23 cellular contexts compared by ENCODE assay signal in the genomic region with DNA sequence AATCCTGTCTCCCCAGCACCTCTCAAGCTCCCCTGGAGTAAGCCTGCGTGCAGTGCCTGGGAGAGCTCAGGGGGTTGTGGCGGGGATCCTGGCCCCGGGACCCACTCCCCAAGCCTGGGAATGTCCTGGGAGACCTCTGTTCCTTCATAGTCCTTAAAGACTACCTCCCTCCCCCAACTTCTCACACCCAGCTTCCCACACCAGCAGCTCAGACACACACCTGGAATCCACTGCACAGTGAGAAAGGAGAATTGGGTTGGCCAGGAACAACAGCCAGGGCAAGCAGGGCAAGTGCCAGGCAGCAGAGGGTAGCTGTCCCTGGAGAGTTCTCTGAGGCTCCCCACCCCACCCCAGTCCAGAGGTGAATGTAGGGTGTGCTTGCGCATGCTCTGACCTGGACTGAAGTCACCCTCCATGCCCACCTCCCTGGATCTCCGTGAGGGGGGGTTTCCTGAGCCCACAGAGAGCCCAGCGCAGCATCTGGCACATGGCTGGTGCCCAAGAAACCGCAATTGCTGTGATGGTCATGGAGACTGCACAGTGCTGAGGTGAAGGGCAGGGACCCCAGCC. TPM values are rescaled to one million over a fixed set of nuclear protein-coding genes. Genes with fewer than 3 reads are reported as not detected.
DNase-seq lines count a peak whose midpoint lies in the region; ATAC-seq and TF ChIP-seq lines count a peak whose summit lies in the region.
"Had no signal": no experiment of that assay in that cellular context is flagged by ENCODE, and none has a peak within 500 bp of the region (broad histone marks: within the 10 kb centered on the region; RNA-seq: fewer than 3 reads in every experiment).

No MANE protein-coding gene starts in this region.

- H3K9me3 ChIP-seq in BLaER1 treated with 17β-estradiol and CSF1 and Interleukin-3, amounts not matched to agents 10 nM and 100 nM (replicated peaks in 1 of 11) = no peaks in the 10 kb centered on the region
- H3K9me3 ChIP-seq in mucosa of descending colon (no peaks in the 10 kb centered on the region), esophagus squamous epithelium (no peaks in the 10 kb centered on the region)
- H3K9me3 ChIP-seq: gastrocnemius medialis, ovary, right atrium auricular region, thoracic aorta had no signal

- H3K4me2 ChIP-seq in BLaER1 treated with 17β-estradiol and CSF1 and Interleukin-3, amounts not matched to agents 10 nM and 100 nM = peak overlapping the region; percentile 91 to 98 (median 95)

- intact Hi-C loops in activated CD4-positive, alpha-beta T cell treated with anti-CD3 and anti-CD28 coated beads, Interleukin-2, amount 10 ng/mL, durations not matched to agents 24 days and 14 days (cut with micrococcal nuclease) = loop anchor here (10.0 kb wide), 1 partner anchor 112 kb away; a partner anchor contains a TSS
- intact Hi-C loops in activated T-helper 1 cell treated with anti-CD3 and anti-CD28 coated beads, Interleukin-12 subunit alpha, Interleukin-12 subunit beta, Interleukin-2, Interleukin-4 antibody, amounts not matched to agents 30 ng/mL and 10 ng/mL and 1 ng/mL, durations not matched to agents 14 hours and 24 hours and 36 hours (cut with micrococcal nuclease) = loop anchor here (10.0 kb wide), 1 partner anchor 1372 kb away; a partner anchor contains a TSS
- intact Hi-C loops in mucosa of descending colon (cut with DNase I, micrococcal nuclease) = no loop called here
- intact Hi-C loops in esophagus squamous epithelium (cut with DNase I) = no loop called here

- TF ChIP-seq POLR2A in esophagus squamous epithelium (IDR thresholded peaks at IDR 0.05) = no peak

- DNase-seq in activated CD4-positive, alpha-beta T cell treated with anti-CD3 and anti-CD28 coated beads, Interleukin-2, amount 10 ng/mL, durations not matched to agents 24 days and 14 days = no peak
- DNase-seq in activated CD4-positive, alpha-beta T cell treated with anti-CD3 and anti-CD28 coated beads, Interleukin-2, amount 50 U/mL, for 4 hours = no peak
- DNase-seq in activated T-helper 1 cell treated with anti-CD3 and anti-CD28 coated beads, Interleukin-12 subunit alpha, Interleukin-12 subunit beta, Interleukin-2, Interleukin-4 antibody, amounts not matched to agents 30 ng/mL and 10 ng/mL and 1 ng/mL, durations not matched to agents 14 hours and 24 hours and 36 hours (ENCODE audit: low spot score) = no peak
- peak in 2 of 3 donors; percentile 9 to 19 for DNase-seq in mucosa of descending colon
- no peak for DNase-seq in esophagus squamous epithelium (lab: John Stamatoyannopoulos, UW)
- no peak for DNase-seq in DMS53 (lab: John Stamatoyannopoulos, UW)
- DNase-seq in dedifferentiated amniotic fluid mesenchymal stem cell (ENCODE audit: extremely low spot score) = no peak
- DNase-seq: activated CD4-positive, alpha-beta T cell treated with anti-CD3 and anti-CD28 coated beads for 48 hours; C1 segment of cervical spinal cord; caudate nucleus; DMS153; GOT3; NCI-H2171 treated with DMSO at 0.1 percent for 48 hours; NCI-H526 treated with DMSO at 0.1 percent for 48 hours; RPMI8226; stimulated activated CD4-positive, alpha-beta T cell treated with anti-CD3 and anti-CD28 coated beads, Interleukin-15, amount 100 ng/mL, for 24 hours had no signal

- 94 to 96% methylated on average over 3 to 4 of the region's 7 CpGs for WGBS in esophagus squamous epithelium, 2 donors

- peak overlapping the region in 10 of 11 experiments; percentile 9 to 96 (median 91); a peak in 19 of 22 replicates for H3K27ac ChIP-seq in BLaER1 treated with 17β-estradiol and CSF1 and Interleukin-3, amounts not matched to agents 10 nM and 100 nM
- no peak overlapping the region for H3K27ac ChIP-seq in esophagus squamous epithelium
- H3K27ac ChIP-seq: gastrocnemius medialis, ovary, right atrium auricular region, thoracic aorta had no signal

- peaks cover 56% of the 10 kb centered on the region for H3K36me3 Mint-ChIP-seq in activated CD4-positive, alpha-beta T cell treated with anti-CD3 and anti-CD28 coated beads, Interleukin-2, amount 10 ng/mL, durations not matched to agents 24 days and 14 days (ENCODE audit: low read depth)
- peaks cover 49% of the 10 kb centered on the region for H3K36me3 Mint-ChIP-seq in activated T-helper 1 cell treated with anti-CD3 and anti-CD28 coated beads, Interleukin-12 subunit alpha, Interleukin-12 subunit beta, Interleukin-2, Interleukin-4 antibody, amounts not matched to agents 30 ng/mL and 10 ng/mL and 1 ng/mL, durations not matched to agents 14 hours and 24 hours and 36 hours (ENCODE audit: low read depth)

- H3K27me3 Mint-ChIP-seq in activated CD4-positive, alpha-beta T cell treated with anti-CD3 and anti-CD28 coated beads, Interleukin-2, amount 10 ng/mL, durations not matched to agents 24 days and 14 days = peaks cover 2% of the 10 kb centered on the region
- H3K27me3 Mint-ChIP-seq in activated T-helper 1 cell treated with anti-CD3 and anti-CD28 coated beads, Interleukin-12 subunit alpha, Interleukin-12 subunit beta, Interleukin-2, Interleukin-4 antibody, amounts not matched to agents 30 ng/mL and 10 ng/mL and 1 ng/mL, durations not matched to agents 14 hours and 24 hours and 36 hours (ENCODE audit: insufficient read depth) = no peaks in the 10 kb centered on the region

- peaks cover 0 to 62% (median 48%) of the 10 kb centered on the region in 11 experiments; a peak in 17 of 22 replicates for H3K36me3 ChIP-seq in BLaER1 treated with 17β-estradiol and CSF1 and Interleukin-3, amounts not matched to agents 10 nM and 100 nM
- H3K36me3 ChIP-seq in mucosa of descending colon (ENCODE audit: low read depth) = no peaks in the 10 kb centered on the region
- H3K36me3 ChIP-seq in esophagus squamous epithelium = no peaks in the 10 kb centered on the region
- H3K36me3 ChIP-seq: gastrocnemius medialis, ovary, right atrium auricular region, thoracic aorta had no signal

- H3K4me3 Mint-ChIP-seq in activated CD4-positive, alpha-beta T cell treated with anti-CD3 and anti-CD28 coated beads, Interleukin-2, amount 10 ng/mL, durations not matched to agents 24 days and 14 days = no peak overlapping the region
- no peak overlapping the region for H3K4me3 Mint-ChIP-seq in activated T-helper 1 cell treated with anti-CD3 and anti-CD28 coated beads, Interleukin-12 subunit alpha, Interleukin-12 subunit beta, Interleukin-2, Interleukin-4 antibody, amounts not matched to agents 30 ng/mL and 10 ng/mL and 1 ng/mL, durations not matched to agents 14 hours and 24 hours and 36 hours

- H3K27ac Mint-ChIP-seq in activated CD4-positive, alpha-beta T cell treated with anti-CD3 and anti-CD28 coated beads, Interleukin-2, amount 10 ng/mL, durations not matched to agents 24 days and 14 days = peak overlapping the region; percentile 98
- H3K27ac Mint-ChIP-seq in activated T-helper 1 cell treated with anti-CD3 and anti-CD28 coated beads, Interleukin-12 subunit alpha, Interleukin-12 subunit beta, Interleukin-2, Interleukin-4 antibody, amounts not matched to agents 30 ng/mL and 10 ng/mL and 1 ng/mL, durations not matched to agents 14 hours and 24 hours and 36 hours = peak overlapping the region; percentile 85

- H4K20me1 ChIP-seq in BLaER1 treated with 17β-estradiol and CSF1 and Interleukin-3, amounts not matched to agents 10 nM and 100 nM = peaks cover 23 to 100% (median 59%) of the 10 kb centered on the region in 11 experiments; a peak in 21 of 22 replicates

- peak overlapping the region in 7 of 10 experiments; percentile 31 to 62 (median 51); a peak in 13 of 20 replicates for H3K4me3 ChIP-seq in BLaER1 treated with 17β-estradiol and CSF1 and Interleukin-3, amounts not matched to agents 10 nM and 100 nM
- H3K4me3 ChIP-seq in mucosa of descending colon (no peak overlapping the region), esophagus squamous epithelium (no peak overlapping the region)
- H3K4me3 ChIP-seq: gastrocnemius medialis, K562, ovary, right atrium auricular region, thoracic aorta had no signal

- H3K27me3 ChIP-seq in BLaER1 treated with 17β-estradiol and CSF1 and Interleukin-3, amounts not matched to agents 10 nM and 100 nM = no peaks in the 10 kb centered on the region
- no peaks in the 10 kb centered on the region for H3K27me3 ChIP-seq in esophagus squamous epithelium
- H3K27me3 ChIP-seq: gastrocnemius medialis, ovary, right atrium auricular region had no signal

- H3K9ac ChIP-seq in BLaER1 treated with 17β-estradiol and CSF1 and Interleukin-3, amounts not matched to agents 10 nM and 100 nM = peak overlapping the region; percentile 66 to 83 (median 76); a peak in 21 of 22 replicates

- H3K9me3 Mint-ChIP-seq in activated CD4-positive, alpha-beta T cell treated with anti-CD3 and anti-CD28 coated beads, Interleukin-2, amount 10 ng/mL, durations not matched to agents 24 days and 14 days = no peaks in the 10 kb centered on the region
- no peaks in the 10 kb centered on the region for H3K9me3 Mint-ChIP-seq in activated T-helper 1 cell treated with anti-CD3 and anti-CD28 coated beads, Interleukin-12 subunit alpha, Interleukin-12 subunit beta, Interleukin-2, Interleukin-4 antibody, amounts not matched to agents 30 ng/mL and 10 ng/mL and 1 ng/mL, durations not matched to agents 14 hours and 24 hours and 36 hours

- no peak for TF ChIP-seq CTCF in mucosa of descending colon (IDR thresholded peaks at IDR 0.05)
- TF ChIP-seq CTCF in esophagus squamous epithelium (IDR thresholded peaks at IDR 0.05) = no peak

- ATAC-seq in mucosa of descending colon = no peak
- ATAC-seq: esophagus mucosa, gastrocnemius medialis, K562 had no signal

- peaks cover 96 to 100% (median 99%) of the 10 kb centered on the region in 10 experiments for H3K4me1 ChIP-seq in BLaER1 treated with 17β-estradiol and CSF1 and Interleukin-3, amounts not matched to agents 10 nM and 100 nM
- no peaks in the 10 kb centered on the region for H3K4me1 ChIP-seq in mucosa of descending colon (ENCODE audit: low read depth)
- peaks cover 0 to 33% (median 0%) of the 10 kb centered on the region in 3 donors for H3K4me1 ChIP-seq in esophagus squamous epithelium
- H3K4me1 ChIP-seq: gastrocnemius medialis had no signal

- peaks cover 81% of the 10 kb centered on the region for H3K4me1 Mint-ChIP-seq in activated CD4-positive, alpha-beta T cell treated with anti-CD3 and anti-CD28 coated beads, Interleukin-2, amount 10 ng/mL, durations not matched to agents 24 days and 14 days
- peaks cover 93% of the 10 kb centered on the region for H3K4me1 Mint-ChIP-seq in activated T-helper 1 cell treated with anti-CD3 and anti-CD28 coated beads, Interleukin-12 subunit alpha, Interleukin-12 subunit beta, Interleukin-2, Interleukin-4 antibody, amounts not matched to agents 30 ng/mL and 10 ng/mL and 1 ng/mL, durations not matched to agents 14 hours and 24 hours and 36 hours (ENCODE audit: low read depth)

RNA-seq across cellular contexts. Expression of a gene that starts 22.2 kb away (rescaled TPM):
- 182 and 186 TPM in 2 replicates for total RNA-seq in activated CD4-positive, alpha-beta T cell treated with anti-CD3 and anti-CD28 coated beads, Interleukin-2, amount 10 ng/mL, durations not matched to agents 24 days and 14 days
- 218 and 226 TPM in 2 replicates for total RNA-seq in activated T-helper 1 cell treated with anti-CD3 and anti-CD28 coated beads, Interleukin-12 subunit alpha, Interleukin-12 subunit beta, Interleukin-2, Interleukin-4 antibody, amounts not matched to agents 30 ng/mL and 10 ng/mL and 1 ng/mL, durations not matched to agents 14 hours and 24 hours and 36 hours
- total RNA-seq in mucosa of descending colon (1 to 10 TPM; 4.4 to 8.2 (median 6.3) TPM), esophagus squamous epithelium (1 to 10 TPM in 3 of 4 donors, under 1 TPM in 1; 0.57 to 9.9 (median 5.3) TPM)
- total RNA-seq: K562 had no signal

RNA-seq across cellular contexts. Expression of a gene that starts 53.7 kb away (rescaled TPM):
- 41.4 and 43.0 TPM in 2 replicates for total RNA-seq in activated CD4-positive, alpha-beta T cell treated with anti-CD3 and anti-CD28 coated beads, Interleukin-2, amount 10 ng/mL, durations not matched to agents 24 days and 14 days
- total RNA-seq in activated T-helper 1 cell treated with anti-CD3 and anti-CD28 coated beads, Interleukin-12 subunit alpha, Interleukin-12 subunit beta, Interleukin-2, Interleukin-4 antibody, amounts not matched to agents 30 ng/mL and 10 ng/mL and 1 ng/mL, durations not matched to agents 14 hours and 24 hours and 36 hours = 41.5 and 41.6 TPM in 2 replicates
- total RNA-seq in mucosa of descending colon = 100 to 1,000 TPM; 419 to 945 (median 666) TPM
- 100 to 1,000 TPM in 1 of 4 donors, 10 to 100 TPM in 3; 77.3 to 114 (median 87.0) TPM for total RNA-seq in esophagus squamous epithelium

Comparison
In these comparisons a context has a peak if more than half of its experiments do, and no peak if none do; other contexts are left out.
1. DNase-seq: peak in mucosa of descending colon (2 of 3); none in activated CD4-positive, alpha-beta T cell treated with anti-CD3 and anti-CD28 coated beads, Interleukin-2, amount 10 ng/mL, durations not matched to agents 24 days and 14 days (single experiment), activated CD4-positive, alpha-beta T cell treated with anti-CD3 and anti-CD28 coated beads, Interleukin-2, amount 50 U/mL, for 4 hours (0 of 2), activated T-helper 1 cell treated with anti-CD3 and anti-CD28 coated beads, Interleukin-12 subunit alpha, Interleukin-12 subunit beta, Interleukin-2, Interleukin-4 antibody, amounts not matched to agents 30 ng/mL and 10 ng/mL and 1 ng/mL, durations not matched to agents 14 hours and 24 hours and 36 hours (single experiment), esophagus squamous epithelium (single experiment), DMS53 (single experiment) and dedifferentiated amniotic fluid mesenchymal stem cell (single experiment).
2. H3K27ac ChIP-seq: peak in BLaER1 treated with 17β-estradiol and CSF1 and Interleukin-3, amounts not matched to agents 10 nM and 100 nM (10 of 11); none in esophagus squamous epithelium (0 of 4).
3. H3K4me3 ChIP-seq: peak in BLaER1 treated with 17β-estradiol and CSF1 and Interleukin-3, amounts not matched to agents 10 nM and 100 nM (7 of 10); none in mucosa of descending colon (single experiment) and esophagus squamous epithelium (0 of 4).
4. RNA of a gene that starts 22.2 kb away (total RNA-seq): 218 to 226 TPM in activated T-helper 1 cell treated with anti-CD3 and anti-CD28 coated beads, Interleukin-12 subunit alpha, Interleukin-12 subunit beta, Interleukin-2, Interleukin-4 antibody, amounts not matched to agents 30 ng/mL and 10 ng/mL and 1 ng/mL, durations not matched to agents 14 hours and 24 hours and 36 hours and 182 to 186 TPM in activated CD4-positive, alpha-beta T cell treated with anti-CD3 and anti-CD28 coated beads, Interleukin-2, amount 10 ng/mL, durations not matched to agents 24 days and 14 days; 0.57 to 9.9 TPM in esophagus squamous epithelium and 4.4 to 8.2 TPM in mucosa of descending colon; every median in the first group is over 10 times any median in the second.
5. intact Hi-C loops: an anchor here in activated CD4-positive, alpha-beta T cell treated with anti-CD3 and anti-CD28 coated beads, Interleukin-2, amount 10 ng/mL, durations not matched to agents 24 days and 14 days (10.0 kb wide) and activated T-helper 1 cell treated with anti-CD3 and anti-CD28 coated beads, Interleukin-12 subunit alpha, Interleukin-12 subunit beta, Interleukin-2, Interleukin-4 antibody, amounts not matched to agents 30 ng/mL and 10 ng/mL and 1 ng/mL, durations not matched to agents 14 hours and 24 hours and 36 hours (10.0 kb wide); none called in mucosa of descending colon and esophagus squamous epithelium.